ENCODE assay signal across 13 cellular contexts in the genomic region with DNA sequence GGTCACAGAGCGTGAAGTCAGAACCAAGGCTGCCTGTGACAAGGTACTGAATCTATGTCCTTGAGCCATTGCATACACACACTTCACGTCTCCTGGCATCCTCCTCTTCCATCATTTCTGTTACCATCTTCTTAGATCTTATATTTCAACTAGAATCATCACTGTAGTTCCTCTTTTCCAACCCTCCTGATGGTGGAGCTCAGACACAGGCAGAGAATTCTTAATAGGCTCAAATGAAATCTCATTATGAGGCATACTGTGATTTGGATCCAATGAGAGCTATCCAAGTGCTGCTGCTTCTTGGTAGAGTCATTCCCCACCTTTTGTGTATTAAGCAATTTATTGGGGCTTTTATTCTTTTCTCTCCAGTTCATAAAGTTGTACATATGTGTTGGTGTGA.
DNase-seq lines count a peak whose midpoint lies in the region; ATAC-seq and TF ChIP-seq lines count a peak whose summit lies in the region.
"Had no signal": no experiment of that assay in that cellular context is flagged by ENCODE, and none has a peak within 500 bp of the region (broad histone marks: within the 10 kb centered on the region; RNA-seq: fewer than 3 reads in every experiment).

No MANE protein-coding gene starts in this region.

- H3K4me2 ChIP-seq in HCT116 (ENCODE audit: low read length): no peak overlapping the region

- peak in 1 of 3 experiments; percentile 20; a peak in 1 of 6 replicates for TF ChIP-seq CTCF in HCT116 (IDR thresholded peaks at IDR 0.05 in 2 of 3, conservative IDR thresholded peaks at IDR 0.05 in 1 of 3; ENCODE audit: borderline replicate concordance in 1 of 3, insufficient read depth in 1 of 3, low read depth in 2 of 3, low read length in 2 of 3)
- peak; percentile 43 for TF ChIP-seq CTCF in endodermal cell (conservative IDR thresholded peaks at IDR 0.05)

- RAD21 ChIA-PET in HCT116 (lab: Charles Lee; ENCODE audit: low non-redundant PET in 1 of 2, low total read pairs in 2 of 2, uncharacterized antibody in 2 of 2, unreplicated experiment in 2 of 2): no interaction called here

- no peaks in the 10 kb centered on the region for H3K4me1 Mint-ChIP-seq in endodermal cell
- H3K4me1 Mint-ChIP-seq in T-helper 2 cell treated with Interferon-gamma antibody and Interleukin-4, amounts not matched to agents 5 μg/mL and 100 μg/mL, for 36 hours (ENCODE audit: low read depth): no peaks in the 10 kb centered on the region
- H3K4me1 Mint-ChIP-seq: stimulated activated naive B cell treated with anti-CD40 and anti-IgM and Interleukin-4, amounts not matched to agents 10 μg/mL and 1 μg/mL and 100 μg/mL, for 72 hours had no signal

- H3K9me3 Mint-ChIP-seq in endodermal cell: no peaks in the 10 kb centered on the region
- no peaks in the 10 kb centered on the region for H3K9me3 Mint-ChIP-seq in T-helper 2 cell treated with Interferon-gamma antibody and Interleukin-4, amounts not matched to agents 5 μg/mL and 100 μg/mL, for 36 hours
- H3K9me3 Mint-ChIP-seq: activated T-helper 2 cell treated with anti-CD3 and anti-CD28 coated beads, Interferon-gamma antibody, Interleukin-2, Interleukin-4, amounts not matched to agents 10 μg/mL and 5 μg/mL and 100 μg/mL, durations not matched to agents 14 hours and 24 hours and 36 hours; dendritic cell treated with granulocyte-macrophage colony-stimulating factor and Interleukin-4, amounts not matched to agents 40 ng/mL and 50 ng/mL, for 4 days; stimulated activated naive B cell treated with anti-CD40 and anti-IgM and Interleukin-4, amounts not matched to agents 10 μg/mL and 1 μg/mL and 100 μg/mL, for 72 hours had no signal

- TF ChIP-seq POLR2A in HCT116 (IDR thresholded peaks at IDR 0.05; ENCODE audit: borderline replicate concordance, extremely low read depth, insufficient read depth, insufficient read length): no peak

- no peak for ATAC-seq in HCT116
- ATAC-seq: heart left ventricle had no signal

- H4K20me1 ChIP-seq in HCT116 (ENCODE audit: insufficient read depth): no peaks in the 10 kb centered on the region

- H3K27me3 Mint-ChIP-seq in endodermal cell (ENCODE audit: insufficient read depth): no peaks in the 10 kb centered on the region
- H3K27me3 Mint-ChIP-seq in T-helper 2 cell treated with Interferon-gamma antibody and Interleukin-4, amounts not matched to agents 5 μg/mL and 100 μg/mL, for 36 hours (ENCODE audit: low read depth): no peaks in the 10 kb centered on the region
- H3K27me3 Mint-ChIP-seq: dendritic cell treated with granulocyte-macrophage colony-stimulating factor and Interleukin-4, amounts not matched to agents 40 ng/mL and 50 ng/mL, for 4 days had no signal

- H3K4me1 ChIP-seq in HCT116 (ENCODE audit: control insufficient read depth in 1 of 2, insufficient read depth in 2 of 2, low read length in 2 of 2) (no peaks in the 10 kb centered on the region), endodermal cell (ENCODE audit: control insufficient read depth, insufficient read depth, low read length) (no peaks in the 10 kb centered on the region)
- H3K4me1 ChIP-seq: heart left ventricle had no signal

- CTCF ChIA-PET in HCT116 (lab: Charles Lee): interaction anchor here (0.8 to 1.6 kb wide), 2 partner anchors 19 to 90 kb away, joined by 3 to 7 read pairs; no protein-coding TSS in a partner anchor

- DNase-seq in Ammon's horn (ENCODE audit: low spot score) (peak; percentile 24), HCT116 (ENCODE audit: low read depth, low spot score) (no peak), NCI-H82 treated with DMSO at 0.1 percent for 48 hours (lab: John Stamatoyannopoulos, UW; ENCODE audit: unreplicated experiment) (peak; percentile 85), endodermal cell (no peak), cerebellar nuclear complex (lab: John Stamatoyannopoulos, UW) (no peak)
- no peak for DNase-seq in activated naive CD4-positive, alpha-beta T cell treated with Interleukin-2 at 50 U/mL for 16 hours
- DNase-seq in stimulated activated naive CD4-positive, alpha-beta T cell (lab: John Stamatoyannopoulos, UW): no peak
- no peak for DNase-seq in T-helper 2 cell treated with Interferon-gamma antibody and Interleukin-4, amounts not matched to agents 5 μg/mL and 100 μg/mL, for 36 hours (ENCODE audit: low spot score)
- DNase-seq: heart left ventricle; NCI-H226; stimulated activated naive B cell treated with anti-CD40 and anti-IgM and Interleukin-4, amounts not matched to agents 10 μg/mL and 1 μg/mL and 100 μg/mL, for 72 hours had no signal

- H3K27ac Mint-ChIP-seq in endodermal cell: no peak overlapping the region
- H3K27ac Mint-ChIP-seq in T-helper 2 cell treated with Interferon-gamma antibody and Interleukin-4, amounts not matched to agents 5 μg/mL and 100 μg/mL, for 36 hours: no peak overlapping the region
- H3K27ac Mint-ChIP-seq: activated T-helper 2 cell treated with anti-CD3 and anti-CD28 coated beads, Interferon-gamma antibody, Interleukin-2, Interleukin-4, amounts not matched to agents 10 μg/mL and 5 μg/mL and 100 μg/mL, durations not matched to agents 14 hours and 24 hours and 36 hours; dendritic cell treated with granulocyte-macrophage colony-stimulating factor and Interleukin-4, amounts not matched to agents 40 ng/mL and 50 ng/mL, for 4 days; stimulated activated naive B cell treated with anti-CD40 and anti-IgM and Interleukin-4, amounts not matched to agents 10 μg/mL and 1 μg/mL and 100 μg/mL, for 72 hours had no signal

- no TSS peak for BruUV-seq in HCT116 (replicated peaks; lab: Mats Ljungman, UMichigan)

- TF ChIP-seq RAD21 in HCT116 (IDR thresholded peaks at IDR 0.05; ENCODE audit: low read depth): peak; percentile 55

- peaks cover 9% of the 10 kb centered on the region; the same call in 1 of the 2 replicates for H3K27me3 ChIP-seq in HCT116 (ENCODE audit: insufficient read depth, low read length)
- no peaks in the 10 kb centered on the region for H3K27me3 ChIP-seq in endodermal cell (ENCODE audit: control insufficient read depth, insufficient read depth, low read length, poor library complexity, severe bottlenecking)
- H3K27me3 ChIP-seq: heart left ventricle had no signal

- H3K9me3 ChIP-seq in HCT116 (ENCODE audit: control insufficient read depth in 1 of 2, insufficient read depth in 1 of 2, low read depth in 1 of 2, low read length in 2 of 2): no peaks in the 10 kb centered on the region
- H3K9me3 ChIP-seq in endodermal cell (ENCODE audit: control insufficient read depth, low read length): peaks cover 20% of the 10 kb centered on the region
- H3K9me3 ChIP-seq: heart left ventricle had no signal

- H3K27ac ChIP-seq in HCT116 (ENCODE audit: low read depth, low read length) (no peak overlapping the region), endodermal cell (ENCODE audit: low read depth, low read length) (no peak overlapping the region)
- H3K27ac ChIP-seq: heart left ventricle had no signal

- H3K9ac ChIP-seq in HCT116 (ENCODE audit: low read length): no peak overlapping the region
- H3K9ac ChIP-seq in endodermal cell (ENCODE audit: extremely low read depth, low read length, poor library complexity, severe bottlenecking): no peak overlapping the region

- no peaks in the 10 kb centered on the region for H3K9me2 ChIP-seq in HCT116 (ENCODE audit: insufficient read depth)

- POLR2A ChIA-PET in HCT116 (lab: Charles Lee): no interaction called here

- H3K79me2 ChIP-seq in HCT116 (ENCODE audit: insufficient read depth, low read length): no peaks in the 10 kb centered on the region

- peaks cover 33% of the 10 kb centered on the region for H3K36me3 Mint-ChIP-seq in endodermal cell (ENCODE audit: low read depth)
- no peaks in the 10 kb centered on the region for H3K36me3 Mint-ChIP-seq in T-helper 2 cell treated with Interferon-gamma antibody and Interleukin-4, amounts not matched to agents 5 μg/mL and 100 μg/mL, for 36 hours (ENCODE audit: low read depth)
- H3K36me3 Mint-ChIP-seq: stimulated activated naive B cell treated with anti-CD40 and anti-IgM and Interleukin-4, amounts not matched to agents 10 μg/mL and 1 μg/mL and 100 μg/mL, for 72 hours had no signal

- no peak overlapping the region for H3K4me3 Mint-ChIP-seq in endodermal cell
- no peak overlapping the region for H3K4me3 Mint-ChIP-seq in T-helper 2 cell treated with Interferon-gamma antibody and Interleukin-4, amounts not matched to agents 5 μg/mL and 100 μg/mL, for 36 hours
- H3K4me3 Mint-ChIP-seq: dendritic cell treated with granulocyte-macrophage colony-stimulating factor and Interleukin-4, amounts not matched to agents 40 ng/mL and 50 ng/mL, for 4 days; stimulated activated naive B cell treated with anti-CD40 and anti-IgM and Interleukin-4, amounts not matched to agents 10 μg/mL and 1 μg/mL and 100 μg/mL, for 72 hours had no signal

- WGBS in endodermal cell (ENCODE audit: insufficient coverage in 1 of 2, insufficient read length in 1 of 2), 2 experiments: 85 to 94% methylated on average over 2 of the region's 2 CpGs

- no peak overlapping the region for H2AFZ ChIP-seq in HCT116 (ENCODE audit: low read depth, low read length, poor library complexity, severe bottlenecking)

- H3K4me3 ChIP-seq in HCT116 (replicated peaks in 1 of 2; ENCODE audit: low read depth in 1 of 2, low read length in 2 of 2) (no peak overlapping the region), endodermal cell (ENCODE audit: low read length) (no peak overlapping the region)
- H3K4me3 ChIP-seq: heart left ventricle had no signal

- H3K36me3 ChIP-seq in HCT116 (ENCODE audit: control insufficient read depth in 1 of 2, insufficient read depth in 2 of 2, low read length in 2 of 2) (no peaks in the 10 kb centered on the region), endodermal cell (ENCODE audit: control insufficient read depth, insufficient read depth, low read length) (peaks cover 40% of the 10 kb centered on the region)
- H3K36me3 ChIP-seq: heart left ventricle had no signal

- intact Hi-C loops in HCT116 (cut with micrococcal nuclease): no loop called here

TF ChIP-seq in HCT116, 20 proteins besides CTCF, POLR2A, EP300 and RAD21 (continues in another document):
- no peak for TF ChIP-seq POLR2AphosphoS5 (IDR thresholded peaks at IDR 0.05; ENCODE audit: low read depth, low read length)
- no peak for TF ChIP-seq YY1 (IDR thresholded peaks at IDR 0.05; ENCODE audit: extremely low read depth, insufficient replicate concordance, low read depth, low read length)
- no peak for TF ChIP-seq SP1 (IDR thresholded peaks at IDR 0.05; ENCODE audit: low read depth)
- no peak for TF ChIP-seq EGR1 (IDR thresholded peaks at IDR 0.05; ENCODE audit: low read depth)
- no peak for TF ChIP-seq CEBPB (IDR thresholded peaks at IDR 0.05; ENCODE audit: low read depth)
- no peak for TF ChIP-seq EZH2phosphoT487 (IDR thresholded peaks at IDR 0.05; ENCODE audit: borderline replicate concordance)
- TF ChIP-seq ATF3 (IDR thresholded peaks at IDR 0.05): no peak

Comparison
In these comparisons a context has a peak if more than half of its experiments do, and no peak if none do; other contexts are left out.
1. DNase-seq: peak in Ammon's horn (single experiment) and NCI-H82 treated with DMSO at 0.1 percent for 48 hours (single experiment); none in HCT116 (single experiment), endodermal cell (single experiment), cerebellar nuclear complex (0 of 2), activated naive CD4-positive, alpha-beta T cell treated with Interleukin-2 at 50 U/mL for 16 hours (single experiment), stimulated activated naive CD4-positive, alpha-beta T cell (0 of 6) and T-helper 2 cell treated with Interferon-gamma antibody and Interleukin-4, amounts not matched to agents 5 μg/mL and 100 μg/mL, for 36 hours (single experiment).